In the genomic region with DNA sequence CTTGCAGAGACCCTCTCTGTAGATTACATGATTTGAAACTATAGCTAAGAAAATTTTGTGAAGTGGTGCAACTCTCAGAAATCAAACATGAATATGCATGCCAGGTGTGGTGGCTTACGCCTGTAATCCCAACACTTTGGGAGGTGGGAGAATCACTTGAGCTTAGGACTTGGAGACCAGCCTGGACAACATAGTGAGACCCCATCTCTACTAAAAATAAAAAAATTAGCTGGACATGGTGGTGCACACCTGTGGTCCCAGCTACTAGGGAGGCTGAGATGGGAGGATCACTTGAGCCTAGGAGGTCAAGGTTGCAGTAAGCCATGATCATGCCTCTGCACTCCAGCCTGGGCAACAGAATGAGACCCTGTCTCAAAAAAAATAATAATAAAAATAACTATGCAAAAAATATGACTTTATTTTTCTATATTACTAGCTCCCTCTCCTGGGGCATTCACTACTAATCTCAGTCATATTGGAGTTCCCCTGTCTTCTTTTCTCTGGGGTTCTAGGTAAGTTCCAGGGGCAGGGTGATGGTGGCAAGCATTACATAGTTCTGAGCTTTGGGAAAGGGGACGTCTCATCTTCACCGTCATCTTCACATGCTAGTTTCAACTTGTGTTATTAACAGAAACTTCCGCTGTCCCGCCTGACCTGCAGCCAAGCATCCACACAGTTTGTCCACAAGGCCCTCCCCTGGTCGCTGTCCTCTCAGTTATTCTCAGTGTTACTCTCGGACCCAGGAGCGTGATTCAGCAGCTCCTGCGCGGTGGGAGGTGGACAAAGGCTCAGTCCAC, we compare ENCODE assay signal across 1 cellular context.
TF ChIP-seq lines count a peak whose summit lies in the region.

No MANE protein-coding gene starts in this region.

TF ChIP-seq in GM12878, 131 proteins besides CTCF, POLR2A, EP300 and RAD21 (continued from another document):
- TF ChIP-seq SP1 (IDR thresholded peaks at IDR 0.05; ENCODE audit: low read depth, low read length) (peak; percentile 18), EED (IDR thresholded peaks at IDR 0.05; ENCODE audit: low read depth) (peak; percentile 70; the same call in 1 of the 2 replicates), RELB (IDR thresholded peaks at IDR 0.05; ENCODE audit: low read depth) (peak; percentile 89), GABPA (IDR thresholded peaks at IDR 0.05; ENCODE audit: low read depth) (peak; percentile 19; the same call in 1 of the 2 replicates), MTA3 (IDR thresholded peaks at IDR 0.05; ENCODE audit: borderline replicate concordance, low read length) (no peak), YY1 (IDR thresholded peaks at IDR 0.05; ENCODE audit: low read depth, low read length) (no peak), BACH1 (IDR thresholded peaks at IDR 0.05; ENCODE audit: borderline replicate concordance) (no peak), ZNF24 (IDR thresholded peaks at IDR 0.05) (no peak), SUZ12 (IDR thresholded peaks at IDR 0.05; ENCODE audit: unreplicated experiment) (no peak), BHLHE40 (IDR thresholded peaks at IDR 0.05; ENCODE audit: borderline replicate concordance in 1 of 2, low read depth in 2 of 2, low read length in 1 of 2) (peak; percentile 67 to 68; a peak in 1 of 4 replicates), ZNF687 (IDR thresholded peaks at IDR 0.05) (0 out of 2 replicates have a peak, but pooled peaks have one; percentile 22), BCL11A (IDR thresholded peaks at IDR 0.05; ENCODE audit: low read depth, low read length) (peak; percentile 81)
- TF ChIP-seq, protein P1, sequence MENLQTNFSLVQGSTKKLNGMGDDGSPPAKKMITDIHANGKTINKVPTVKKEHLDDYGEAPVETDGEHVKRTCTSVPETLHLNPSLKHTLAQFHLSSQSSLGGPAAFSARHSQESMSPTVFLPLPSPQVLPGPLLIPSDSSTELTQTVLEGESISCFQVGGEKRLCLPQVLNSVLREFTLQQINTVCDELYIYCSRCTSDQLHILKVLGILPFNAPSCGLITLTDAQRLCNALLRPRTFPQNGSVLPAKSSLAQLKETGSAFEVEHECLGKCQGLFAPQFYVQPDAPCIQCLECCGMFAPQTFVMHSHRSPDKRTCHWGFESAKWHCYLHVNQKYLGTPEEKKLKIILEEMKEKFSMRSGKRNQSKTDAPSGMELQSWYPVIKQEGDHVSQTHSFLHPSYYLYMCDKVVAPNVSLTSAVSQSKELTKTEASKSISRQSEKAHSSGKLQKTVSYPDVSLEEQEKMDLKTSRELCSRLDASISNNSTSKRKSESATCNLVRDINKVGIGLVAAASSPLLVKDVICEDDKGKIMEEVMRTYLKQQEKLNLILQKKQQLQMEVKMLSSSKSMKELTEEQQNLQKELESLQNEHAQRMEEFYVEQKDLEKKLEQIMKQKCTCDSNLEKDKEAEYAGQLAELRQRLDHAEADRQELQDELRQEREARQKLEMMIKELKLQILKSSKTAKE (IDR thresholded peaks at IDR 0.05; ENCODE audit: low read depth, poor library complexity, severe bottlenecking): peak; percentile 40
- TF ChIP-seq, protein P2, sequence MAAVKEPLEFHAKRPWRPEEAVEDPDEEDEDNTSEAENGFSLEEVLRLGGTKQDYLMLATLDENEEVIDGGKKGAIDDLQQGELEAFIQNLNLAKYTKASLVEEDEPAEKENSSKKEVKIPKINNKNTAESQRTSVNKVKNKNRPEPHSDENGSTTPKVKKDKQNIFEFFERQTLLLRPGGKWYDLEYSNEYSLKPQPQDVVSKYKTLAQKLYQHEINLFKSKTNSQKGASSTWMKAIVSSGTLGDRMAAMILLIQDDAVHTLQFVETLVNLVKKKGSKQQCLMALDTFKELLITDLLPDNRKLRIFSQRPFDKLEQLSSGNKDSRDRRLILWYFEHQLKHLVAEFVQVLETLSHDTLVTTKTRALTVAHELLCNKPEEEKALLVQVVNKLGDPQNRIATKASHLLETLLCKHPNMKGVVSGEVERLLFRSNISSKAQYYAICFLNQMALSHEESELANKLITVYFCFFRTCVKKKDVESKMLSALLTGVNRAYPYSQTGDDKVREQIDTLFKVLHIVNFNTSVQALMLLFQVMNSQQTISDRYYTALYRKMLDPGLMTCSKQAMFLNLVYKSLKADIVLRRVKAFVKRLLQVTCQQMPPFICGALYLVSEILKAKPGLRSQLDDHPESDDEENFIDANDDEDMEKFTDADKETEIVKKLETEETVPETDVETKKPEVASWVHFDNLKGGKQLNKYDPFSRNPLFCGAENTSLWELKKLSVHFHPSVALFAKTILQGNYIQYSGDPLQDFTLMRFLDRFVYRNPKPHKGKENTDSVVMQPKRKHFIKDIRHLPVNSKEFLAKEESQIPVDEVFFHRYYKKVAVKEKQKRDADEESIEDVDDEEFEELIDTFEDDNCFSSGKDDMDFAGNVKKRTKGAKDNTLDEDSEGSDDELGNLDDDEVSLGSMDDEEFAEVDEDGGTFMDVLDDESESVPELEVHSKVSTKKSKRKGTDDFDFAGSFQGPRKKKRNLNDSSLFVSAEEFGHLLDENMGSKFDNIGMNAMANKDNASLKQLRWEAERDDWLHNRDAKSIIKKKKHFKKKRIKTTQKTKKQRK (IDR thresholded peaks at IDR 0.05; ENCODE audit: low read depth, low read length): no peak
